Comparison of ENCODE assay signal across 18 cellular contexts in genomic region chr10:31014146-31014880, GRCh38. TPM values are rescaled to one million over a fixed set of nuclear protein-coding genes. Genes with fewer than 3 reads are reported as not detected.
DNase-seq lines count a peak whose midpoint lies in the region; ATAC-seq, FAIRE-seq and TF ChIP-seq lines count a peak whose summit lies in the region.
"Had no signal": no experiment of that assay in that cellular context is flagged by ENCODE, and none has a peak within 500 bp of the region (broad histone marks: within the 10 kb centered on the region; RNA-seq: fewer than 3 reads in every experiment).

No MANE protein-coding gene starts in this region.

- TF ChIP-seq RAD21 in IMR-90 (IDR thresholded peaks at IDR 0.05; ENCODE audit: low read length): no peak
- no peak for TF ChIP-seq RAD21 in K562 (CRISPR knock-in tag; conservative IDR thresholded peaks at IDR 0.05 in 1 of 2, IDR thresholded peaks at IDR 0.05 in 1 of 2)

- DNase-seq in IMR-90 (no peak), K562 (ENCODE audit: extremely low read depth in 1 of 4, low spot score in 3 of 4) (no peak), fibroblast of villous mesenchyme (ENCODE audit: low read depth) (peak; percentile 61), KBM-7 (no peak)
- DNase-seq in stimulated activated CD4-positive, alpha-beta T cell treated with anti-CD3 and anti-CD28 coated beads, Interleukin-15, amount 100 ng/mL, for 24 hours: no peak
- DNase-seq: Calu3; CD8-positive, alpha-beta T cell; DMS 273 treated with DMSO at 0.1 percent for 48 hours; DMS53; DND-41; EL; GM23248 had no signal

- dilution Hi-C loops in IMR-90 (cut with HindIII; ENCODE audit: low sequenced_read_pairs, unreplicated experiment): no loop called here

- no peak overlapping the region for H3K4me3 ChIP-seq in IMR-90 (ENCODE audit: insufficient read depth, low read depth, low read length)
- no peak overlapping the region for H3K4me3 ChIP-seq in K562
- no peak overlapping the region for H3K4me3 ChIP-seq in fibroblast of villous mesenchyme (ENCODE audit: low read depth, low read length)
- H3K4me3 ChIP-seq: BLaER1 treated with 17β-estradiol and CSF1 and Interleukin-3, amounts not matched to agents 10 nM and 100 nM; GM12878; GM23248; HAP-1 had no signal

- H4K20me1 ChIP-seq in IMR-90 (ENCODE audit: insufficient read depth, low read length) (no peaks in the 10 kb centered on the region), K562 (replicated peaks; ENCODE audit: control insufficient read depth, insufficient read depth, low read length) (no peaks in the 10 kb centered on the region)
- H4K20me1 ChIP-seq: BLaER1 treated with 17β-estradiol and CSF1 and Interleukin-3, amounts not matched to agents 10 nM and 100 nM had no signal

- H2AK5ac ChIP-seq in IMR-90 (ENCODE audit: low read depth, low read length): peak overlapping the region; percentile 51; the same call in 1 of the 2 replicates

- FAIRE-seq in K562 (lab: Jason Lieb, UNC): no peak
- FAIRE-seq: GM12878, GM19239 had no signal

- H2BK120ac ChIP-seq in IMR-90 (ENCODE audit: low read depth, low read length): no peak overlapping the region

- H3K4me2 ChIP-seq in IMR-90 (ENCODE audit: low read depth, low read length): no peak overlapping the region
- H3K4me2 ChIP-seq in K562 (ENCODE audit: insufficient read depth, low read length): no peak overlapping the region
- H3K4me2 ChIP-seq: BLaER1 treated with 17β-estradiol and CSF1 and Interleukin-3, amounts not matched to agents 10 nM and 100 nM had no signal

- no peak overlapping the region for H2BK5ac ChIP-seq in IMR-90 (ENCODE audit: low read depth, low read length, poor library complexity, severe bottlenecking)

- H2AK9ac ChIP-seq in IMR-90 (replicated peaks; ENCODE audit: low read depth, low read length, poor library complexity): no peak overlapping the region

- TF ChIP-seq CTCF in IMR-90 (conservative IDR thresholded peaks at IDR 0.05; ENCODE audit: low read depth, low read length): no peak
- TF ChIP-seq CTCF in K562 (IDR thresholded peaks at IDR 0.05 in 2 of 3, conservative IDR thresholded peaks at IDR 0.05 in 1 of 3; ENCODE audit: insufficient read depth in 2 of 3, low read depth in 1 of 3, low read length in 3 of 3): no peak
- no peak for TF ChIP-seq CTCF in fibroblast of villous mesenchyme (IDR thresholded peaks at IDR 0.05; ENCODE audit: insufficient read depth, low read depth, low read length)

- H2BK15ac ChIP-seq in IMR-90 (ENCODE audit: low read depth, low read length): no peak overlapping the region

- intact Hi-C loops in IMR-90 (cut with micrococcal nuclease) (no loop called here), K562 (cut with micrococcal nuclease) (no loop called here)

- no CpG with 5 or more reads among the region's 7 CpGs for WGBS in IMR-90 (ENCODE audit: extremely low coverage in 2 of 2, insufficient read length in 1 of 2), 2 experiments
- WGBS in K562 (ENCODE audit: insufficient coverage, low coverage, missing lambda C conversion rate): 3% methylated on average over 7 of the region's 7 CpGs

- H2AFZ ChIP-seq in IMR-90 (replicated peaks; ENCODE audit: low read length, poor library complexity) (no peak overlapping the region), K562 (ENCODE audit: low read depth, low read length) (no peak overlapping the region)
- H2AFZ ChIP-seq: GM23248 had no signal

- peaks cover 13 to 41% of the 10 kb centered on the region in 2 experiments; a peak in 3 of 4 replicates for H3K79me1 ChIP-seq in IMR-90 (ENCODE audit: low read depth in 1 of 2, low read length in 2 of 2)

- H4K8ac ChIP-seq in IMR-90 (ENCODE audit: low read depth in 2 of 2, low read length in 2 of 2): no peak overlapping the region

- no peak for TF ChIP-seq EP300 in K562 (IDR thresholded peaks at IDR 0.05; ENCODE audit: low read length)

- no peak overlapping the region for H3K9ac ChIP-seq in IMR-90 (ENCODE audit: low read depth, low read length)
- H3K9ac ChIP-seq in K562 (ENCODE audit: insufficient read depth in 1 of 2, low read depth in 2 of 2, low read length in 2 of 2): no peak overlapping the region
- H3K9ac ChIP-seq: BLaER1 treated with 17β-estradiol and CSF1 and Interleukin-3, amounts not matched to agents 10 nM and 100 nM; GM23248 had no signal

- H3K18ac ChIP-seq in IMR-90 (ENCODE audit: low read depth, low read length): no peak overlapping the region

- CTCF ChIA-PET in IMR-90 (lab: Yijun Ruan, JAX) (no interaction called here), K562 (lab: Yijun Ruan, JAX; ENCODE audit: low intra/inter-chr PET ratio) (no interaction called here)

- H3K27ac ChIP-seq in IMR-90 (ENCODE audit: insufficient read depth, low read length) (no peak overlapping the region), K562 (ENCODE audit: extremely low read depth, low read depth, low read length) (no peak overlapping the region)
- H3K27ac ChIP-seq: BLaER1 treated with 17β-estradiol and CSF1 and Interleukin-3, amounts not matched to agents 10 nM and 100 nM; GM23248; HL-60 had no signal

- ATAC-seq in IMR-90 (ENCODE audit: low read depth) (no peak), K562 (no peak), HG02938 (IDR thresholded peaks at IDR 0.05; ENCODE audit: unreplicated experiment) (no peak)
- ATAC-seq: CD8-positive, alpha-beta T cell; GM12878 had no signal

- TF ChIP-seq POLR2A in IMR-90 (IDR thresholded peaks at IDR 0.05; ENCODE audit: low read depth, low read length) (no peak), K562 (conservative IDR thresholded peaks at IDR 0.05) (no peak)

- no peak overlapping the region for H3K4ac ChIP-seq in IMR-90 (ENCODE audit: low read depth, low read length)

- H3K56ac ChIP-seq in IMR-90 (ENCODE audit: extremely low read depth, insufficient read depth, low read length): no peak overlapping the region

- POLR2A ChIA-PET in IMR-90 (lab: Charles Lee; ENCODE audit: unreplicated experiment) (no interaction called here), K562 (lab: Yijun Ruan, JAX) (no interaction called here)

- H4K5ac ChIP-seq in IMR-90 (ENCODE audit: low read depth, low read length): no peak overlapping the region

- no peaks in the 10 kb centered on the region for H3K9me3 ChIP-seq in IMR-90 (ENCODE audit: control insufficient read depth, insufficient read depth, low read length)
- H3K9me3 ChIP-seq in K562 (replicated peaks; ENCODE audit: control insufficient read depth, insufficient read depth, low read depth, low read length): no peaks in the 10 kb centered on the region
- H3K9me3 ChIP-seq: HAP-1 had no signal

- H3K23ac ChIP-seq in IMR-90 (ENCODE audit: low read depth, low read length): no peak overlapping the region

- H3K14ac ChIP-seq in IMR-90 (replicated peaks; ENCODE audit: low read depth, low read length): peak overlapping the region; percentile 60; the same call in 1 of the 2 replicates

- H3K36me3 ChIP-seq in IMR-90 (ENCODE audit: control insufficient read depth, insufficient read depth, low read length) (no peaks in the 10 kb centered on the region), K562 (ENCODE audit: control insufficient read depth, insufficient read depth, low read length) (no peaks in the 10 kb centered on the region)
- H3K36me3 ChIP-seq: BLaER1 treated with 17β-estradiol and CSF1 and Interleukin-3, amounts not matched to agents 10 nM and 100 nM; HAP-1 had no signal

- no peak overlapping the region for H2BK20ac ChIP-seq in IMR-90 (ENCODE audit: low read depth, low read length)

- no TSS peak for BruUV-seq in IMR-90 (replicated peaks; lab: Mats Ljungman, UMichigan)
- BruUV-seq in K562 (replicated peaks; lab: Mats Ljungman, UMichigan): no TSS peak

- no peak overlapping the region for H4K91ac ChIP-seq in IMR-90 (ENCODE audit: insufficient read depth, low read depth, low read length)

- no peaks in the 10 kb centered on the region for H3K79me2 ChIP-seq in K562 (ENCODE audit: control insufficient read depth, insufficient read depth, low read length)

- H3K9me1 ChIP-seq in IMR-90 (ENCODE audit: insufficient read depth, low read length): peaks cover 7% of the 10 kb centered on the region
- H3K9me1 ChIP-seq in K562 (ENCODE audit: control insufficient read depth, insufficient read depth, low read length): no peaks in the 10 kb centered on the region

- H3K27me3 ChIP-seq in IMR-90 (ENCODE audit: control insufficient read depth, insufficient read depth, low read length) (no peaks in the 10 kb centered on the region), K562 (ENCODE audit: control insufficient read depth in 2 of 2, insufficient read depth in 2 of 2, low read length in 2 of 2) (no peaks in the 10 kb centered on the region; a peak in 1 of 5 replicates)
- H3K27me3 ChIP-seq: BLaER1 treated with 17β-estradiol and CSF1 and Interleukin-3, amounts not matched to agents 10 nM and 100 nM had no signal

- H3K4me1 ChIP-seq in IMR-90 (ENCODE audit: control insufficient read depth, insufficient read depth, low read length) (peaks cover 2% of the 10 kb centered on the region), K562 (replicated peaks in 1 of 2; ENCODE audit: control insufficient read depth in 2 of 2, insufficient read depth in 2 of 2, low read length in 2 of 2) (no peaks in the 10 kb centered on the region)
- H3K4me1 ChIP-seq: BLaER1 treated with 17β-estradiol and CSF1 and Interleukin-3, amounts not matched to agents 10 nM and 100 nM; HAP-1 had no signal

- in situ Hi-C loops in IMR-90 (cut with MboI; ENCODE audit: low sequenced_read_pairs): no loop called here
- in situ Hi-C loops in K562 (cut with MboI): no loop called here
- in situ Hi-C loops in KBM-7 (cut with MboI; ENCODE audit: low pct_unique_long_range_greater_than_20kb, low sequenced_read_pairs): no loop called here

RNA-seq across cellular contexts. Expression of gene ZNF438, which starts 17.4 kb away (rescaled TPM):
- total RNA-seq in IMR-90 (2012; rRNA removed): 2.8 and 2.9 TPM in 2 replicates
- 1.8 TPM in 2 replicates for polyA plus RNA-seq in IMR-90 (2012; rRNA removed)
- polyA plus RNA-seq in IMR-90 (2012; cell fraction: cytosol; rRNA removed): 0.75 and 0.88 TPM in 2 replicates
- 1.1 and 4.6 TPM in 2 replicates for polyA plus RNA-seq in IMR-90 (2012; cell fraction: nucleus; rRNA removed; ENCODE audit: low replicate concordance)
- 0.46 and 1.2 TPM in 2 replicates for total RNA-seq in K562 (2011; cell fraction: chromatin; rRNA removed; ENCODE audit: low replicate concordance)
- 0.17 and 0.79 TPM in 2 replicates for total RNA-seq in K562 (2011; cell fraction: nucleolus; rRNA removed)
- total RNA-seq in K562 (2011; cell fraction: nucleoplasm; rRNA removed): 0.61 and 1.0 TPM in 2 replicates
- total RNA-seq in K562 (2014; rRNA removed): 0.91 and 1.0 TPM in 2 replicates
- 1.1 and 1.2 TPM in 2 replicates for total RNA-seq in K562 (2014; rRNA removed; fragmentation: Illumina TruSeq; extraction: Trizol)
- 0.98 and 1.3 TPM in 2 replicates for total RNA-seq in K562 (2015; rRNA removed; fragmentation: Illumina TruSeq; extraction: Trizol)
- 0.91 and 1.2 TPM in 2 replicates for total RNA-seq in K562 (2021)
- polyA plus RNA-seq in K562 (2011; rRNA removed): 0.49 and 0.85 TPM in 2 replicates
- 0.28 and 0.51 TPM in 2 replicates for polyA plus RNA-seq in K562 (2011; cell fraction: cytosol; rRNA removed)
- polyA plus RNA-seq in K562 (2011; cell fraction: nucleus; rRNA removed): 0.48 and 0.82 TPM in 2 replicates
- polyA plus RNA-seq in K562 (2012): 0.85 and 1.0 TPM in 2 replicates
- polyA plus RNA-seq in K562 (2014; fragmentation: Illumina TruSeq; extraction: Trizol): 1.3 and 1.5 TPM in 2 replicates
- 1 to 10 TPM in 1 of 2 experiments, under 1 TPM in 1; 0.45 to 1.0 TPM for polyA plus RNA-seq in K562 (2014; fragmentation: Nextera tagmentation; extraction: Ambion mirVana)
- 0.64 and 2.0 TPM in 2 replicates for polyA plus RNA-seq in K562 (2014; rRNA removed)
- 0.98 and 1.1 TPM in 2 replicates for polyA minus RNA-seq in K562 (2011; rRNA and poly(A)+ RNA removed)
- polyA minus RNA-seq in K562 (2011; cell fraction: cytosol; rRNA and poly(A)+ RNA removed): 0.36 and 0.67 TPM in 2 replicates
- polyA minus RNA-seq in K562 (2011; cell fraction: nucleus; rRNA and poly(A)+ RNA removed): 0.40 and 0.67 TPM in 2 replicates
- 2.9 and 4.7 TPM in 2 replicates for total RNA-seq in fibroblast of villous mesenchyme
